ENCODE assay signal across 1 cellular context in the genomic region with DNA sequence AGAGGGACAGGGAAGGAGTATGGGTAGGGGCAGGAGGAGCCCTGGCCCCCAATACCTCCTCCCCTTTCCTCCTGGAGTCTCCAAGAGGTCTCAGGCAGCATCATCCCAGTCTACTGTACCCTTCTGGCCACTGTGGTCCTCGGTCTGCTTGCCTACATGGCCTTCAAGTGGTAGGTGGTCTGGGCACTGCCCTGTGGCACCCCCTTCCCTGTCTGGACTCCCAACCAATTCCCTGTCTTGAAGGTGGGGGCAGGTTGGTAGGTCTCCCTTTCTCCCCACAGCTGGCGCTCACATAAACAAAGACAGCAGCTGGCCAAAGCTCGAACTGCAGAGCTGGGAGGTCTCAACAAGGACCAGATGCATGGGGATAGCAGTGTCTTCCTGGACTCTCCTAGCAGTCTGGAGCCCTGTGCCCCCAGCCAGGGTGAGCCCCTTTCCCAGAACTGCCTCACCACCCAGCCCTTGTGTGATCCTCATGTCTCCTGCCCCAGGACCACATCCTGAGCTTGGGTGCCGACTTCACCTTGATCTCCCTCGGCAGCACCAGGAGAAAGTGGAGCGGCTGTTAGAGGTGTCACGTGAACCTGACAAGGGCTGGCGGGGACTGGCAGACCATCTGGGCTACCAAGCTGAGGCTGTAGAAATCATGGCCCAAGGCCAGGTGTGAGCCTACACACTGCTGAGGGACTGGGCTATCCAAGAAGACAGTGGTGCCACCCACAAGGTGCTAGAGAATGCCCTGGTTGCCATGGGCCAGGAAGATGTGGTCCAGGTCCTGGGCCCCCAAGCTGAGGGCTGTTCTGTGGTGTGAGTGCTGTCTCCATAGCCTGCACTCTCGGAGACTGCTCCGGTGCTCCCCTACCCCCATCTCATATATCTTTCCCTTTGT.
A peak's percentile ranks its signal among the peaks of the same experiment; 100 is the strongest.
TF ChIP-seq lines count a peak whose summit lies in the region.

No MANE protein-coding gene starts in this region.

TF ChIP-seq in K562, 482 proteins besides CTCF, POLR2A, EP300 and RAD21:
- no peak for TF ChIP-seq PYGO2 (tag; IDR thresholded peaks at IDR 0.05)
- TF ChIP-seq MAZ (CRISPR knock-in tag; conservative IDR thresholded peaks at IDR 0.05 in 1 of 2, IDR thresholded peaks at IDR 0.05 in 1 of 2) = no peak
- TF ChIP-seq ESRRA (IDR thresholded peaks at IDR 0.05; ENCODE audit: borderline replicate concordance, low read depth) = no peak
- no peak for TF ChIP-seq SMAD1 (IDR thresholded peaks at IDR 0.05; ENCODE audit: low read depth, low read length, partially characterized antibody)
- no peak for TF ChIP-seq TOE1 (IDR thresholded peaks at IDR 0.05; ENCODE audit: borderline replicate concordance)
- no peak for TF ChIP-seq TOE1 (CRISPR knock-in tag; IDR thresholded peaks at IDR 0.05; ENCODE audit: borderline replicate concordance, low read depth)
- peak; percentile 65 for TF ChIP-seq POLR2G (IDR thresholded peaks at IDR 0.05; ENCODE audit: low read depth, low read length)
- 0 out of 2 replicates have a peak, but pooled peaks have one; percentile 12 for TF ChIP-seq POLR2AphosphoS2 (IDR thresholded peaks at IDR 0.05; ENCODE audit: low read length)
